In genomic region chr7:121322460-121322859, GRCh38 we compare ENCODE assay signal across 25 cellular contexts. TPM values are rescaled to one million over a fixed set of nuclear protein-coding genes. Genes with fewer than 3 reads are reported as not detected.
"Had no signal": no experiment of that assay in that cellular context is flagged by ENCODE, and none has a peak within 500 bp of the region (broad histone marks: within the 10 kb centered on the region; RNA-seq: fewer than 3 reads in every experiment).

No MANE protein-coding gene starts in this region.

- H3K4me1 Mint-ChIP-seq: activated naive CD8-positive, alpha-beta T cell treated with anti-CD3 and anti-CD28 coated beads, Interleukin-2, amount 50 U/mL, for 24 hours had no signal

- H3K27ac Mint-ChIP-seq: activated CD8-positive, alpha-beta T cell treated with anti-CD3 and anti-CD28 coated beads, Interleukin-2, amount 10 ng/mL, durations not matched to agents 7 days and 5 days; activated naive CD8-positive, alpha-beta T cell treated with anti-CD3 and anti-CD28 coated beads, Interleukin-2, amount 50 U/mL, for 24 hours; activated T-helper 1 cell treated with anti-CD3 and anti-CD28 coated beads, Interleukin-12 subunit alpha, Interleukin-12 subunit beta, Interleukin-2, Interleukin-4 antibody, amounts not matched to agents 30 ng/mL and 10 ng/mL and 1 ng/mL, durations not matched to agents 14 hours and 24 hours and 36 hours; mesothelial cell of epicardium; natural killer cell treated with Interleukin-12 subunit alpha and Interleukin-12 subunit beta and Interleukin-15 and Interleukin-18, amount 100 ng/mL, for 72 hours had no signal

- DNase-seq: activated CD4-positive, alpha-beta T cell treated with anti-CD3 and anti-CD28 coated beads for 1 hour; activated CD4-positive, alpha-beta T cell treated with anti-CD3 and anti-CD28 coated beads, Interleukin-2, amount 50 U/mL, for 1 hour; activated CD8-positive, alpha-beta T cell treated with anti-CD3 and anti-CD28 coated beads, Interleukin-2, amount 10 ng/mL, durations not matched to agents 7 days and 5 days; activated gamma-delta T cell; activated naive CD4-positive, alpha-beta T cell treated with anti-CD3 and anti-CD28 coated beads, Interleukin-2, amount 50 U/mL, for 16 hours; activated naive CD8-positive, alpha-beta T cell treated with anti-CD3 and anti-CD28 coated beads, Interleukin-2, amount 50 U/mL, for 24 hours; anterior cingulate cortex; body of pancreas; cortex of kidney; head of caudate nucleus; hypothalamus; left ventricle myocardium superior; mammary epithelial cell; ovary; spleen; stimulated activated CD4-positive, alpha-beta T cell treated with anti-CD3 and anti-CD28 coated beads, Interleukin-4, amount 100 ng/mL, for 1 hour; stimulated activated naive CD4-positive, alpha-beta T cell treated with Interleukin-2 at 50 U/mL for 16 hours; upper lobe of left lung had no signal

- H3K4me3 Mint-ChIP-seq: activated CD8-positive, alpha-beta T cell treated with anti-CD3 and anti-CD28 coated beads, Interleukin-2, amount 10 ng/mL, durations not matched to agents 7 days and 5 days; activated naive CD8-positive, alpha-beta T cell treated with anti-CD3 and anti-CD28 coated beads, Interleukin-2, amount 50 U/mL, for 24 hours; activated T-helper 1 cell treated with anti-CD3 and anti-CD28 coated beads, Interleukin-12 subunit alpha, Interleukin-12 subunit beta, Interleukin-2, Interleukin-4 antibody, amounts not matched to agents 30 ng/mL and 10 ng/mL and 1 ng/mL, durations not matched to agents 14 hours and 24 hours and 36 hours; mesothelial cell of epicardium; natural killer cell treated with Interleukin-12 subunit alpha and Interleukin-12 subunit beta and Interleukin-15 and Interleukin-18, amount 100 ng/mL, for 72 hours had no signal

- H3K9me3 ChIP-seq: body of pancreas, gastroesophageal sphincter, ovary, prostate gland, spleen, upper lobe of left lung had no signal

- ATAC-seq: activated CD8-positive, alpha-beta T cell treated with anti-CD3 and anti-CD28 coated beads, Interleukin-2, amount 10 ng/mL, durations not matched to agents 7 days and 5 days; activated naive CD8-positive, alpha-beta T cell treated with anti-CD3 and anti-CD28 coated beads, Interleukin-2, amount 50 U/mL, for 24 hours; body of pancreas; gastroesophageal sphincter; left ventricle myocardium superior; natural killer cell treated with Interleukin-12 subunit alpha and Interleukin-12 subunit beta and Interleukin-15 and Interleukin-18, amount 100 ng/mL, for 72 hours had no signal

- H3K27ac ChIP-seq: body of pancreas, cardiac muscle cell, epithelial cell of prostate, gastroesophageal sphincter, ovary, prostate gland, spleen, upper lobe of left lung had no signal

- H3K9me3 Mint-ChIP-seq: activated naive CD8-positive, alpha-beta T cell treated with anti-CD3 and anti-CD28 coated beads, Interleukin-2, amount 50 U/mL, for 24 hours; activated T-helper 1 cell treated with anti-CD3 and anti-CD28 coated beads, Interleukin-12 subunit alpha, Interleukin-12 subunit beta, Interleukin-2, Interleukin-4 antibody, amounts not matched to agents 30 ng/mL and 10 ng/mL and 1 ng/mL, durations not matched to agents 14 hours and 24 hours and 36 hours; mesothelial cell of epicardium; natural killer cell treated with Interleukin-12 subunit alpha and Interleukin-12 subunit beta and Interleukin-15 and Interleukin-18, amount 100 ng/mL, for 72 hours had no signal

- H3K36me3 Mint-ChIP-seq: mesothelial cell of epicardium; natural killer cell treated with Interleukin-12 subunit alpha and Interleukin-12 subunit beta and Interleukin-15 and Interleukin-18, amount 100 ng/mL, for 72 hours had no signal

- H3K4me1 ChIP-seq: body of pancreas, gastroesophageal sphincter, prostate gland, spleen, upper lobe of left lung had no signal

- H3K4me3 ChIP-seq: body of pancreas, cardiac muscle cell, gastroesophageal sphincter, ovary, prostate gland, spleen, upper lobe of left lung had no signal

RNA-seq across cellular contexts. Expression of gene WNT16, which starts 6.3 kb away (rescaled TPM):
- polyA plus RNA-seq: cardiac muscle cell, mammary epithelial cell had no signal
